Comparison of ENCODE assay signal across 18 cellular contexts in genomic region chr2:9276074-9276473, GRCh38.
DNase-seq lines count a peak whose midpoint lies in the region; ATAC-seq and TF ChIP-seq lines count a peak whose summit lies in the region.
"Had no signal": no experiment of that assay in that cellular context is flagged by ENCODE, and none has a peak within 500 bp of the region (broad histone marks: within the 10 kb centered on the region; RNA-seq: fewer than 3 reads in every experiment).

No MANE protein-coding gene starts in this region.

- no peak for DNase-seq in HCT116 (ENCODE audit: low read depth, low spot score)
- DNase-seq in RWPE2 (ENCODE audit: low spot score), result no peak
- DNase-seq in neural crest cell (ENCODE audit: low read depth, low spot score), result no peak
- no peak for DNase-seq in tibial artery
- DNase-seq in HCEC 1CT, result no peak
- DNase-seq: C1 segment of cervical spinal cord; Caco-2; CD4-positive, alpha-beta memory T cell; KG1; MG63; NCI-H2029; NCI-H446; NCI-H524 treated with DMSO at 0.1 percent for 48 hours; NCI-H774; PC-3; SHP77 had no signal

- peak overlapping the region; percentile 14 for H3K27ac Mint-ChIP-seq in neural crest cell (ENCODE audit: unreplicated experiment)
- H3K27ac Mint-ChIP-seq: CD4-positive, alpha-beta memory T cell had no signal

- peaks cover 18% of the 10 kb centered on the region for H3K9me3 ChIP-seq in BLaER1
- H3K9me3 ChIP-seq in HCT116 (ENCODE audit: control insufficient read depth in 1 of 2, insufficient read depth in 1 of 2, low read depth in 1 of 2, low read length in 2 of 2), result 0 out of 4 replicates have a peak, but pooled peaks cover 0 to 4% of the 10 kb centered on the region in 2 experiments
- H3K9me3 ChIP-seq in RWPE2 (ENCODE audit: severe bottlenecking), result peaks cover 2% of the 10 kb centered on the region
- no peaks in the 10 kb centered on the region for H3K9me3 ChIP-seq in tibial artery
- H3K9me3 ChIP-seq: MG63 had no signal

- TF ChIP-seq POLR2A in HCT116 (IDR thresholded peaks at IDR 0.05; ENCODE audit: borderline replicate concordance, extremely low read depth, insufficient read depth, insufficient read length), result no peak

- intact Hi-C loops in HCT116 (cut with micrococcal nuclease) (no loop called here), tibial artery (cut with DNase I; ENCODE audit: low total_unique reads) (no loop called here)

- no peak overlapping the region for H3K27ac ChIP-seq in BLaER1
- H3K27ac ChIP-seq in HCT116 (ENCODE audit: low read depth, low read length), result no peak overlapping the region
- peak overlapping the region; percentile 50 for H3K27ac ChIP-seq in RWPE2 (ENCODE audit: poor library complexity, severe bottlenecking)
- H3K27ac ChIP-seq in tibial artery, result no peak overlapping the region

- no peak overlapping the region for H3K9ac ChIP-seq in BLaER1
- no peak overlapping the region for H3K9ac ChIP-seq in HCT116 (ENCODE audit: low read length)

- CTCF ChIA-PET in HCT116 (lab: Charles Lee), result interaction anchor here (0.5 kb wide), 1 partner anchor 215 kb away, joined by 3 read pairs; no protein-coding TSS in a partner anchor

- H3K4me3 ChIP-seq in BLaER1 (no peak overlapping the region), HCT116 (replicated peaks in 1 of 2; ENCODE audit: low read depth in 1 of 2, low read length in 2 of 2) (no peak overlapping the region), RWPE2 (ENCODE audit: severe bottlenecking) (no peak overlapping the region), tibial artery (no peak overlapping the region)
- H3K4me3 ChIP-seq: MG63 had no signal

- H3K4me1 ChIP-seq in BLaER1 (peaks cover 80% of the 10 kb centered on the region), HCT116 (ENCODE audit: control insufficient read depth in 1 of 2, insufficient read depth in 2 of 2, low read length in 2 of 2) (peaks cover 0 to 24% of the 10 kb centered on the region in 2 experiments; a peak in 2 of 4 replicates), RWPE2 (ENCODE audit: insufficient read depth, poor library complexity, severe bottlenecking) (peaks cover 18% of the 10 kb centered on the region), tibial artery (peaks cover 0 to 40% (median 6%) of the 10 kb centered on the region in 4 donors)
- H3K4me1 ChIP-seq: Caco-2 had no signal

- POLR2A ChIA-PET in HCT116 (lab: Charles Lee), result interaction anchor here (1.2 kb wide), 1 partner anchor 11 kb away, joined by 3 read pairs; no protein-coding TSS in a partner anchor

- peak overlapping the region; percentile 74 for H3K4me2 ChIP-seq in BLaER1
- no peak overlapping the region for H3K4me2 ChIP-seq in HCT116 (ENCODE audit: low read length)

- no peaks in the 10 kb centered on the region for H3K27me3 Mint-ChIP-seq in neural crest cell (ENCODE audit: low read depth)

- H3K4me3 Mint-ChIP-seq in neural crest cell, result no peak overlapping the region
- H3K4me3 Mint-ChIP-seq: CD4-positive, alpha-beta memory T cell had no signal

- H4K20me1 ChIP-seq in BLaER1 (peaks cover 82% of the 10 kb centered on the region), HCT116 (ENCODE audit: insufficient read depth) (no peaks in the 10 kb centered on the region)

- peaks cover 3% of the 10 kb centered on the region for H3K79me2 ChIP-seq in HCT116 (ENCODE audit: insufficient read depth, low read length)

- H3K36me3 ChIP-seq in BLaER1, result peaks cover 23% of the 10 kb centered on the region
- H3K36me3 ChIP-seq in HCT116 (ENCODE audit: control insufficient read depth in 1 of 2, insufficient read depth in 2 of 2, low read length in 2 of 2), result no peaks in the 10 kb centered on the region
- peaks cover 44% of the 10 kb centered on the region for H3K36me3 ChIP-seq in RWPE2 (ENCODE audit: low read depth)
- H3K36me3 ChIP-seq in tibial artery, result peaks cover 0 to 12% (median under 1%) of the 10 kb centered on the region in 3 donors

- no peak overlapping the region for H2AFZ ChIP-seq in HCT116 (ENCODE audit: low read depth, low read length, poor library complexity, severe bottlenecking)

- ATAC-seq in HCT116 (peak; percentile 64), RWPE2 (ENCODE audit: low read depth) (no peak), GM18868 (IDR thresholded peaks at IDR 0.05; ENCODE audit: unreplicated experiment) (no peak)
- ATAC-seq: PC-3 had no signal

- BruUV-seq in HCT116 (replicated peaks; lab: Mats Ljungman, UMichigan), result no TSS peak

- RAD21 ChIA-PET in HCT116 (lab: Charles Lee; ENCODE audit: low non-redundant PET in 1 of 2, low total read pairs in 2 of 2, uncharacterized antibody in 2 of 2, unreplicated experiment in 2 of 2), result no interaction called here

- peaks cover 45% of the 10 kb centered on the region for H3K4me1 Mint-ChIP-seq in neural crest cell
- H3K4me1 Mint-ChIP-seq: CD4-positive, alpha-beta memory T cell had no signal

- no peak for TF ChIP-seq CTCF in HCT116 (IDR thresholded peaks at IDR 0.05 in 2 of 3, conservative IDR thresholded peaks at IDR 0.05 in 1 of 3; ENCODE audit: borderline replicate concordance in 1 of 3, insufficient read depth in 1 of 3, low read depth in 2 of 3, low read length in 2 of 3)
- no peak for TF ChIP-seq CTCF in RWPE2 (IDR thresholded peaks at IDR 0.05; ENCODE audit: poor library complexity, severe bottlenecking)
- no peak for TF ChIP-seq CTCF in neural crest cell (conservative IDR thresholded peaks at IDR 0.05)
- TF ChIP-seq CTCF in tibial artery (IDR thresholded peaks at IDR 0.05), result no peak

- H3K9me3 Mint-ChIP-seq in neural crest cell, result peaks cover 17% of the 10 kb centered on the region

- peaks cover 20% of the 10 kb centered on the region for H3K36me3 Mint-ChIP-seq in neural crest cell (ENCODE audit: low read depth)
- H3K36me3 Mint-ChIP-seq: CD4-positive, alpha-beta memory T cell had no signal

- no peaks in the 10 kb centered on the region for H3K9me2 ChIP-seq in HCT116 (ENCODE audit: insufficient read depth)

- no peak for TF ChIP-seq RAD21 in HCT116 (IDR thresholded peaks at IDR 0.05; ENCODE audit: low read depth)

- H3K27me3 ChIP-seq in BLaER1 (no peaks in the 10 kb centered on the region), HCT116 (ENCODE audit: insufficient read depth, low read length) (no peaks in the 10 kb centered on the region), RWPE2 (ENCODE audit: insufficient read depth, poor library complexity, severe bottlenecking) (no peaks in the 10 kb centered on the region), tibial artery (no peaks in the 10 kb centered on the region)
- H3K27me3 ChIP-seq: MG63 had no signal

TF ChIP-seq in HCT116, 20 proteins besides CTCF, POLR2A, EP300 and RAD21:
- no peak for TF ChIP-seq SIN3A (IDR thresholded peaks at IDR 0.05; ENCODE audit: low read depth)
- no peak for TF ChIP-seq TCF7L2 (IDR thresholded peaks at IDR 0.05; ENCODE audit: borderline replicate concordance, extremely low read depth, insufficient read depth, insufficient read length)
- TF ChIP-seq SRF (IDR thresholded peaks at IDR 0.05; ENCODE audit: low read depth), result no peak
- TF ChIP-seq JUND (IDR thresholded peaks at IDR 0.05), result no peak
- no peak for TF ChIP-seq EZH2 (IDR thresholded peaks at IDR 0.05)
- TF ChIP-seq, protein P1, sequence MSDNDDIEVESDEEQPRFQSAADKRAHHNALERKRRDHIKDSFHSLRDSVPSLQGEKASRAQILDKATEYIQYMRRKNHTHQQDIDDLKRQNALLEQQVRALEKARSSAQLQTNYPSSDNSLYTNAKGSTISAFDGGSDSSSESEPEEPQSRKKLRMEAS (IDR thresholded peaks at IDR 0.05), result no peak
- TF ChIP-seq POLR2AphosphoS5 (IDR thresholded peaks at IDR 0.05; ENCODE audit: low read depth, low read length), result no peak
- no peak for TF ChIP-seq ZBTB33 (IDR thresholded peaks at IDR 0.05; ENCODE audit: extremely low read depth, insufficient replicate concordance, low read length)
TF ChIP-seq in HCT116: peak in this region for 0.
